1 cellular context compared by ENCODE assay signal in genomic region chr3:53841296-53841695, GRCh38.
TF ChIP-seq lines count a peak whose summit lies in the region.

No MANE protein-coding gene starts in this region.

TF ChIP-seq in HepG2, 621 proteins besides CTCF, POLR2A, EP300 and RAD21 (continued from another document):
- TF ChIP-seq ZNF691 (CRISPR knock-in tag; IDR thresholded peaks at IDR 0.05; ENCODE audit: borderline replicate concordance, low read depth): no peak
- TF ChIP-seq ZNF331 (CRISPR knock-in tag; IDR thresholded peaks at IDR 0.05): peak; percentile 53
- TF ChIP-seq STAT5B (CRISPR knock-in tag; IDR thresholded peaks at IDR 0.05): no peak
- no peak for TF ChIP-seq SNAI1 (CRISPR knock-in tag; IDR thresholded peaks at IDR 0.05; ENCODE audit: borderline replicate concordance)
- no peak for TF ChIP-seq ZNF567 (CRISPR knock-in tag; IDR thresholded peaks at IDR 0.05; ENCODE audit: borderline replicate concordance)
- no peak for TF ChIP-seq KAT2B (IDR thresholded peaks at IDR 0.05; ENCODE audit: borderline replicate concordance, low read depth, low read length)
- TF ChIP-seq POLR2AphosphoS2 (IDR thresholded peaks at IDR 0.05; ENCODE audit: low read depth, low read length): no peak
- no peak for TF ChIP-seq ISL2 (CRISPR knock-in tag; IDR thresholded peaks at IDR 0.05)
- no peak for TF ChIP-seq USF2 (IDR thresholded peaks at IDR 0.05; ENCODE audit: low read depth, low read length)
- TF ChIP-seq USF2 (CRISPR knock-in tag; IDR thresholded peaks at IDR 0.05; ENCODE audit: borderline replicate concordance): no peak
- TF ChIP-seq KDM2A (CRISPR knock-in tag; IDR thresholded peaks at IDR 0.05; ENCODE audit: borderline replicate concordance, low read depth): 0 out of 2 replicates have a peak, but pooled peaks have one; percentile 17
- no peak for TF ChIP-seq HOXA5 (CRISPR knock-in tag; IDR thresholded peaks at IDR 0.05)
- no peak for TF ChIP-seq BHLHE40 (IDR thresholded peaks at IDR 0.05; ENCODE audit: low read length)
- TF ChIP-seq RNF2 (conservative IDR thresholded peaks at IDR 0.05; ENCODE audit: low read depth): no peak
- TF ChIP-seq TMF1 (CRISPR knock-in tag; IDR thresholded peaks at IDR 0.05; ENCODE audit: low read depth): no peak
- no peak for TF ChIP-seq HNF1B (CRISPR knock-in tag; IDR thresholded peaks at IDR 0.05)
- no peak for TF ChIP-seq GFI1 (CRISPR knock-in tag; IDR thresholded peaks at IDR 0.05; ENCODE audit: borderline replicate concordance)
- no peak for TF ChIP-seq ZC3H4 (CRISPR knock-in tag; IDR thresholded peaks at IDR 0.05; ENCODE audit: borderline replicate concordance)
- no peak for TF ChIP-seq ZNF10 (CRISPR knock-in tag; IDR thresholded peaks at IDR 0.05; ENCODE audit: borderline replicate concordance, low read depth)
- TF ChIP-seq RBAK (CRISPR knock-in tag; IDR thresholded peaks at IDR 0.05): no peak
- 0 out of 2 replicates have a peak, but pooled peaks have one; percentile 14 for TF ChIP-seq ZFP91 (CRISPR knock-in tag; IDR thresholded peaks at IDR 0.05; ENCODE audit: borderline replicate concordance)
